In genomic region chr4:147735413-147736301, GRCh38 we compare ENCODE assay signal across 1 cellular context.
TF ChIP-seq lines count a peak whose summit lies in the region.

No MANE protein-coding gene starts in this region.

TF ChIP-seq in H1, 55 proteins besides CTCF, POLR2A, EP300 and RAD21:
- TF ChIP-seq TAF7 (optimal IDR thresholded peaks at IDR 0.05; ENCODE audit: borderline replicate concordance, low read depth, low read length) (no peak), CBX8 (IDR thresholded peaks at IDR 0.05; ENCODE audit: borderline replicate concordance, low read depth, low read length) (no peak), CBX5 (IDR thresholded peaks at IDR 0.05; ENCODE audit: low read depth, low read length) (no peak), E2F6 (IDR thresholded peaks at IDR 0.05) (no peak), KDM4A (IDR thresholded peaks at IDR 0.05; ENCODE audit: low read depth, low read length, severe bottlenecking) (no peak), SRF (IDR thresholded peaks at IDR 0.05; ENCODE audit: low read depth, low read length) (no peak)
TF ChIP-seq in H1: peak in this region for 0.
